In genomic region chr5:149319174-149319573, GRCh38 we compare ENCODE assay signal across 1 cellular context.
TF ChIP-seq lines count a peak whose summit lies in the region.

No MANE protein-coding gene starts in this region.

TF ChIP-seq in K562, 482 proteins besides CTCF, POLR2A, EP300 and RAD21:
- peak; percentile 63 for TF ChIP-seq RBM25 (IDR thresholded peaks at IDR 0.05; ENCODE audit: low read depth, low read length, severe bottlenecking)
- TF ChIP-seq ZFP36 (IDR thresholded peaks at IDR 0.05; ENCODE audit: low read depth, low read length, partially characterized antibody) = peak; percentile 96
- TF ChIP-seq CSDE1 (IDR thresholded peaks at IDR 0.05) = no peak
TF ChIP-seq in K562: peak in this region for 2.
